ENCODE assay signal across 22 cellular contexts in genomic region chr12:65829716-65830115, GRCh38. TPM values are rescaled to one million over a fixed set of nuclear protein-coding genes. Genes with fewer than 3 reads are reported as not detected.
DNase-seq lines count a peak whose midpoint lies in the region; ATAC-seq, FAIRE-seq and TF ChIP-seq lines count a peak whose summit lies in the region.
"Had no signal": no experiment of that assay in that cellular context is flagged by ENCODE, and none has a peak within 500 bp of the region (broad histone marks: within the 10 kb centered on the region; RNA-seq: fewer than 3 reads in every experiment).

No MANE protein-coding gene starts in this region.

- H3K27ac ChIP-seq in HCT116 (ENCODE audit: low read depth, low read length) (peak overlapping the region; percentile 100; the same call in 1 of the 2 replicates), astrocyte (ENCODE audit: low read depth, low read length) (peak overlapping the region; percentile 89)
- H3K27ac ChIP-seq: neural progenitor cell, psoas muscle, skin epidermis, testis, vagina had no signal

- H2AFZ ChIP-seq in HCT116 (ENCODE audit: low read depth, low read length, poor library complexity, severe bottlenecking) (no peak overlapping the region), astrocyte (ENCODE audit: low read depth, low read length) (no peak overlapping the region)
- H2AFZ ChIP-seq: neural progenitor cell had no signal

- H3K9me3 Mint-ChIP-seq in astrocyte (ENCODE audit: unreplicated experiment): peaks cover 1% of the 10 kb centered on the region
- no peaks in the 10 kb centered on the region for H3K9me3 Mint-ChIP-seq in osteocyte (ENCODE audit: unreplicated experiment)
- H3K9me3 Mint-ChIP-seq: activated naive CD4-positive, alpha-beta T cell treated with anti-CD3 and anti-CD28 coated beads, Interleukin-2, amount 50 U/mL, for 24 hours; CD8-positive, alpha-beta T cell; neural progenitor cell had no signal

- H3K4me1 ChIP-seq in HCT116 (ENCODE audit: control insufficient read depth in 1 of 2, insufficient read depth in 2 of 2, low read length in 2 of 2) (peaks cover 71 to 82% of the 10 kb centered on the region in 2 experiments), astrocyte (ENCODE audit: insufficient read depth, low read length) (peaks cover 19% of the 10 kb centered on the region)

- H3K4me3 Mint-ChIP-seq in astrocyte (ENCODE audit: unreplicated experiment): peak overlapping the region; percentile 79
- H3K4me3 Mint-ChIP-seq in osteocyte (ENCODE audit: unreplicated experiment): peak overlapping the region; percentile 63
- H3K4me3 Mint-ChIP-seq: activated CD4-positive, alpha-beta T cell treated with anti-CD3 and anti-CD28 coated beads for 36 hours; activated naive CD4-positive, alpha-beta T cell treated with anti-CD3 and anti-CD28 coated beads, Interleukin-2, amount 50 U/mL, for 24 hours; CD8-positive, alpha-beta T cell had no signal

- no peaks in the 10 kb centered on the region for H3K27me3 Mint-ChIP-seq in astrocyte (ENCODE audit: low read depth, unreplicated experiment)
- no peaks in the 10 kb centered on the region for H3K27me3 Mint-ChIP-seq in osteocyte (ENCODE audit: unreplicated experiment)

- CTCF ChIA-PET in HCT116 (lab: Charles Lee): interaction anchor here (0.7 kb wide), 1 partner anchor 258 kb away, joined by 3 read pairs; no protein-coding TSS in a partner anchor

- H3K4me3 ChIP-seq in HCT116 (replicated peaks in 1 of 2; ENCODE audit: low read depth in 1 of 2, low read length in 2 of 2) (peak overlapping the region; percentile 83 to 85; a peak in 3 of 4 replicates), astrocyte (ENCODE audit: insufficient read depth, low read depth, low read length) (peak overlapping the region; percentile 94), fibroblast of mammary gland (ENCODE audit: control insufficient read depth, low read depth, low read length) (peak overlapping the region; percentile 89)
- H3K4me3 ChIP-seq: neural progenitor cell, psoas muscle, skin epidermis, testis, vagina had no signal

- TF ChIP-seq RAD21 in HCT116 (IDR thresholded peaks at IDR 0.05; ENCODE audit: low read depth): no peak

- TF ChIP-seq CTCF in HCT116 (IDR thresholded peaks at IDR 0.05 in 2 of 3, conservative IDR thresholded peaks at IDR 0.05 in 1 of 3; ENCODE audit: borderline replicate concordance in 1 of 3, insufficient read depth in 1 of 3, low read depth in 2 of 3, low read length in 2 of 3): no peak
- no peak for TF ChIP-seq CTCF in astrocyte (IDR thresholded peaks at IDR 0.05; ENCODE audit: insufficient read depth, low read depth, low read length)
- no peak for TF ChIP-seq CTCF in fibroblast of mammary gland (conservative IDR thresholded peaks at IDR 0.05; ENCODE audit: control insufficient read depth, insufficient read depth, low read depth, low read length)
- no peak for TF ChIP-seq CTCF in osteocyte (IDR thresholded peaks at IDR 0.05)
- TF ChIP-seq CTCF in GM13976 (IDR thresholded peaks at IDR 0.05; ENCODE audit: borderline replicate concordance, control extremely low read depth, extremely low read depth, insufficient read depth, missing control alignments): no peak

- H3K36me3 ChIP-seq in HCT116 (ENCODE audit: control insufficient read depth in 1 of 2, insufficient read depth in 2 of 2, low read length in 2 of 2): peaks cover 34 to 79% of the 10 kb centered on the region in 2 experiments
- H3K36me3 ChIP-seq in astrocyte (ENCODE audit: insufficient read depth, low read length): peaks cover 52% of the 10 kb centered on the region
- H3K36me3 ChIP-seq: vagina had no signal

- no peak for TF ChIP-seq POLR2A in HCT116 (IDR thresholded peaks at IDR 0.05; ENCODE audit: borderline replicate concordance, extremely low read depth, insufficient read depth, insufficient read length)

- H3K4me2 ChIP-seq in HCT116 (ENCODE audit: low read length): peak overlapping the region; percentile 90
- peak overlapping the region; percentile 97 for H3K4me2 ChIP-seq in astrocyte (ENCODE audit: low read length)
- H3K4me2 ChIP-seq: neural progenitor cell had no signal

- in situ Hi-C loops in ACHN (cut with HindIII; ENCODE audit: low pct_ligation_motif_present, low pct_unique_long_range_greater_than_20kb, low sequenced_read_pairs) (no loop called here), GM13976 (cut with MboI; ENCODE audit: low sequenced_read_pairs, unreplicated experiment) (no loop called here)

- H3K79me2 ChIP-seq in HCT116 (ENCODE audit: insufficient read depth, low read length) (peaks cover 97% of the 10 kb centered on the region), astrocyte (ENCODE audit: insufficient read depth, low read length) (peaks cover 99% of the 10 kb centered on the region)

- POLR2A ChIA-PET in HCT116 (lab: Charles Lee): interaction anchor here (1.4 to 3.5 kb wide), 2 partner anchors 102 to 227 kb away, joined by 3 to 11 read pairs; no protein-coding TSS in a partner anchor

- no TSS peak for BruUV-seq in HCT116 (replicated peaks; lab: Mats Ljungman, UMichigan)

- intact Hi-C loops in HCT116 (cut with micrococcal nuclease): loop anchor here (10.0 kb wide), 1 partner anchor 395 kb away; no protein-coding TSS in a partner anchor

- H3K27ac Mint-ChIP-seq in astrocyte (ENCODE audit: unreplicated experiment): peak overlapping the region; percentile 4
- H3K27ac Mint-ChIP-seq in osteocyte (ENCODE audit: unreplicated experiment): peak overlapping the region; percentile 92
- H3K27ac Mint-ChIP-seq: activated CD4-positive, alpha-beta T cell treated with anti-CD3 and anti-CD28 coated beads for 36 hours; activated naive CD4-positive, alpha-beta T cell treated with anti-CD3 and anti-CD28 coated beads, Interleukin-2, amount 50 U/mL, for 24 hours; CD8-positive, alpha-beta T cell; neural progenitor cell had no signal

- FAIRE-seq in astrocyte (lab: Jason Lieb, UNC): no peak

- H3K9me3 ChIP-seq in HCT116 (ENCODE audit: control insufficient read depth in 1 of 2, insufficient read depth in 1 of 2, low read depth in 1 of 2, low read length in 2 of 2): no peaks in the 10 kb centered on the region
- H3K9me3 ChIP-seq in astrocyte (ENCODE audit: insufficient read depth, low read depth, low read length): no peaks in the 10 kb centered on the region
- H3K9me3 ChIP-seq: psoas muscle, testis, vagina had no signal

- RAD21 ChIA-PET in HCT116 (lab: Charles Lee; ENCODE audit: low non-redundant PET in 1 of 2, low total read pairs in 2 of 2, uncharacterized antibody in 2 of 2, unreplicated experiment in 2 of 2): no interaction called here

- H3K36me3 Mint-ChIP-seq in astrocyte (ENCODE audit: low read depth, unreplicated experiment) (peaks cover 20% of the 10 kb centered on the region), osteocyte (ENCODE audit: unreplicated experiment) (peaks cover 33% of the 10 kb centered on the region)
- H3K36me3 Mint-ChIP-seq: activated naive CD4-positive, alpha-beta T cell treated with anti-CD3 and anti-CD28 coated beads, Interleukin-2, amount 50 U/mL, for 24 hours; CD8-positive, alpha-beta T cell had no signal

- no peak for DNase-seq in HCT116 (ENCODE audit: low read depth, low spot score)
- DNase-seq in astrocyte (ENCODE audit: low read depth): no peak
- DNase-seq in fibroblast of mammary gland (ENCODE audit: low read depth): no peak
- DNase-seq in osteocyte (ENCODE audit: extremely low spot score, unreplicated experiment): no peak
- DNase-seq in ACHN: no peak
- no peak for DNase-seq in GM13976 (ENCODE audit: low spot score)
- DNase-seq: activated CD4-positive, alpha-beta T cell treated with anti-CD3 and anti-CD28 coated beads for 36 hours; AML-193; CD8-positive, alpha-beta T cell; GF-D8; left ventricle myocardium superior; NCI-H187; psoas muscle; SHP77 treated with DMSO at 0.1 percent for 48 hours; stimulated activated naive CD4-positive, alpha-beta T cell; T-helper 1 cell; testis had no signal

- ATAC-seq in HCT116: no peak
- ATAC-seq in GM19035 (IDR thresholded peaks at IDR 0.05; ENCODE audit: unreplicated experiment): no peak
- ATAC-seq: activated CD4-positive, alpha-beta T cell treated with anti-CD3 and anti-CD28 coated beads for 36 hours; CD8-positive, alpha-beta T cell; left ventricle myocardium superior; psoas muscle had no signal

- H3K27me3 ChIP-seq in HCT116 (ENCODE audit: insufficient read depth, low read length): no peaks in the 10 kb centered on the region
- no peaks in the 10 kb centered on the region for H3K27me3 ChIP-seq in astrocyte (ENCODE audit: insufficient read depth, low read length)
- H3K27me3 ChIP-seq: neural progenitor cell, testis had no signal

- H3K9me2 ChIP-seq in HCT116 (ENCODE audit: insufficient read depth): no peaks in the 10 kb centered on the region

- H3K9ac ChIP-seq in HCT116 (ENCODE audit: low read length) (peak overlapping the region; percentile 98), astrocyte (ENCODE audit: low read length) (peak overlapping the region; percentile 97)
- H3K9ac ChIP-seq: neural progenitor cell had no signal

- peaks cover 7% of the 10 kb centered on the region; the same call in 1 of the 2 replicates for H4K20me1 ChIP-seq in HCT116 (ENCODE audit: insufficient read depth)
- peaks cover 11% of the 10 kb centered on the region for H4K20me1 ChIP-seq in astrocyte (ENCODE audit: insufficient read depth, low read length)

- peaks cover 42% of the 10 kb centered on the region for H3K4me1 Mint-ChIP-seq in astrocyte (ENCODE audit: low read depth, unreplicated experiment)
- H3K4me1 Mint-ChIP-seq in osteocyte (ENCODE audit: unreplicated experiment): peaks cover 59% of the 10 kb centered on the region

RNA-seq across cellular contexts. Expression of gene HMGA2, which starts 5.4 kb away (rescaled TPM):
- total RNA-seq in HCT116 (2021; ENCODE audit: unreplicated experiment) (215 TPM), astrocyte (199 and 214 TPM in 2 replicates), osteocyte (41.8 and 42.1 TPM in 2 replicates)
- polyA plus RNA-seq in HCT116 (2012): 53.9 and 72.1 TPM in 2 replicates
- total RNA-seq: activated CD4-positive, alpha-beta T cell treated with anti-CD3 and anti-CD28 coated beads for 36 hours; CD8-positive, alpha-beta T cell; left ventricle myocardium superior had no signal
